8 cellular contexts compared by ENCODE assay signal in the genomic region with DNA sequence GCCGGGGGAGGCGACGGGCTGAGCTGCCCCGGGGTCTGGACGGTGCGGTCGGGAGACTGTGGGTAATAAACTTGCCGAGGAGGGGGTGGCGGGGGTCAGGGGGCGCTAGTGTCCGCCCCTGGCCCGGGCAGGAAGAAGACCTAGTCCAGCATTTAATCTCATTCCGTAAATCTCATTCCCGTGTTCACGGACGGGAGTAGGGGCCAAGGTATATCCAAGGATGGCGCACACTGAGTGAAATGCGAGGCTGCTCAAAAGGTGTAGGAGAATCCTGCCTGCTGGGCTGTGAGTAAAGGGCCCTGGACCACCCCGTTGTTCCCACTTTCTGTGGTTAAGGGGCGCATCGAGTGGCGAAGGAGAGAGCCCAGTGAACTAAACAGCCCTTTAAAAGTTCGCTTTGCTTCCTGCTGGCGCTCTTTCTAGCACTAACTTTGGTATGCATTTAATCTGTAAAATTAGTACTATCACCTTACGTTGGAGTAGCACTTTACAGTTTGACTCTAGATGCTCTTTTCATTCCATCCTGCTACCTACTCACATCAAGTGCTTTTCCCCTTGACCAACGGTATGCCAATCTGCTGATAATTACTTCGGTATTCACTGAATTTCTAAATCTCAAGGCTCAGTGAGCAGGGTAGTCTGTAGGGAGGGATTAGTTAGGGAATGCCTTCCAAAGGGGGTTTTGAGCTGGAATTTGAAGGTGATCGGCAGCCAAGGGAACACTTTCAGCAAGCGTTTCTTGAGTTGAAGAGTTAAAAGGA. TPM values are rescaled to one million over a fixed set of nuclear protein-coding genes. Genes with fewer than 3 reads are reported as not detected.
DNase-seq lines count a peak whose midpoint lies in the region; ATAC-seq lines count a peak whose summit lies in the region.

No MANE protein-coding gene starts in this region.

- H3K4me3 Mint-ChIP-seq in CD4-positive, alpha-beta memory T cell = peak overlapping the region; percentile 90 to 95 (median 92)
- peak overlapping the region; percentile 83 for H3K4me3 Mint-ChIP-seq in activated naive CD8-positive, alpha-beta T cell treated with anti-CD3 and anti-CD28 coated beads for 36 hours

- no peaks in the 10 kb centered on the region for H3K27me3 ChIP-seq in CD4-positive, alpha-beta memory T cell (ENCODE audit: insufficient read depth, low read length)
- H3K27me3 ChIP-seq in thymus (ENCODE audit: control insufficient read depth, insufficient read depth) = no peaks in the 10 kb centered on the region

- peaks cover 0 to 7% of the 10 kb centered on the region in 2 donors for H3K36me3 Mint-ChIP-seq in CD4-positive, alpha-beta memory T cell
- peaks cover 4% of the 10 kb centered on the region for H3K36me3 Mint-ChIP-seq in activated naive CD8-positive, alpha-beta T cell treated with anti-CD3 and anti-CD28 coated beads for 36 hours

- 10% methylated on average over 29 of the region's 29 CpGs for WGBS in thymus

- peaks cover 19 to 37% (median 24%) of the 10 kb centered on the region in 4 donors for H3K4me1 Mint-ChIP-seq in CD4-positive, alpha-beta memory T cell
- H3K4me1 Mint-ChIP-seq in activated naive CD8-positive, alpha-beta T cell treated with anti-CD3 and anti-CD28 coated beads for 36 hours = peaks cover 30% of the 10 kb centered on the region

- H3K27ac Mint-ChIP-seq in CD4-positive, alpha-beta memory T cell = peak overlapping the region; percentile 83 to 91 (median 87)
- H3K27ac Mint-ChIP-seq in activated naive CD8-positive, alpha-beta T cell treated with anti-CD3 and anti-CD28 coated beads for 36 hours = peak overlapping the region; percentile 38

- H3K4me3 ChIP-seq in CD4-positive, alpha-beta memory T cell (ENCODE audit: low read length in 2 of 2) = peak overlapping the region; percentile 66 to 72
- H3K4me3 ChIP-seq in Jurkat, Clone E6-1 (ENCODE audit: low read length) = peak overlapping the region; percentile 74
- H3K4me3 ChIP-seq in thymus (ENCODE audit: low read length) = peak overlapping the region; percentile 84

- peaks cover 0 to 2% (median 0%) of the 10 kb centered on the region in 8 donors for H3K9me3 Mint-ChIP-seq in CD4-positive, alpha-beta memory T cell
- no peaks in the 10 kb centered on the region for H3K9me3 Mint-ChIP-seq in activated naive CD8-positive, alpha-beta T cell treated with anti-CD3 and anti-CD28 coated beads for 36 hours

- intact Hi-C loops in CD4-positive, alpha-beta memory T cell (cut with micrococcal nuclease) = loop anchor here (1.0 to 2.0 kb wide), 5 partner anchors 17 to 226 kb away; a partner anchor contains a TSS

- peak overlapping the region; percentile 55 for H3K27ac ChIP-seq in CD4-positive, alpha-beta memory T cell (ENCODE audit: low read depth, low read length)
- peak overlapping the region; percentile 84 for H3K27ac ChIP-seq in thymus (ENCODE audit: low read depth)

- no peaks in the 10 kb centered on the region for H3K9me3 ChIP-seq in CD4-positive, alpha-beta memory T cell (ENCODE audit: control insufficient read depth in 1 of 2, low read length in 2 of 2)
- H3K9me3 ChIP-seq in thymus (ENCODE audit: control insufficient read depth) = no peaks in the 10 kb centered on the region

- DNase-seq in CD4-positive, alpha-beta memory T cell = peak in 1 of 5 donors; percentile 7
- no peak for DNase-seq in Jurkat, Clone E6-1 (ENCODE audit: low read depth, low spot score)
- no peak for DNase-seq in activated naive CD8-positive, alpha-beta T cell treated with anti-CD3 and anti-CD28 coated beads for 36 hours
- no peak for DNase-seq in left lobe of liver (ENCODE audit: low spot score)
- no peak for DNase-seq in GM03348 (ENCODE audit: low spot score)
- DNase-seq in cortex of kidney (lab: John Stamatoyannopoulos, UW) = no peak

- peaks cover 21% of the 10 kb centered on the region for H3K4me1 ChIP-seq in CD4-positive, alpha-beta memory T cell (ENCODE audit: insufficient read depth, low read length)
- H3K4me1 ChIP-seq in thymus (ENCODE audit: control insufficient read depth, insufficient read depth, low read length) = peaks cover 12% of the 10 kb centered on the region

- no peaks in the 10 kb centered on the region for H3K36me3 ChIP-seq in CD4-positive, alpha-beta memory T cell (ENCODE audit: insufficient read depth, low read length)
- H3K36me3 ChIP-seq in thymus (ENCODE audit: control insufficient read depth, insufficient read depth) = no peaks in the 10 kb centered on the region

- POLR2A ChIA-PET in CD4-positive, alpha-beta memory T cell (lab: Charles Lee; ENCODE audit: partially characterized antibody) = interaction anchor here (0.6 to 2.4 kb wide), 8 partner anchors 10 to 541 kb away, joined by 3 to 9 read pairs (median 6); a partner anchor contains a TSS

- no peaks in the 10 kb centered on the region for H3K27me3 Mint-ChIP-seq in CD4-positive, alpha-beta memory T cell
- H3K27me3 Mint-ChIP-seq in activated naive CD8-positive, alpha-beta T cell treated with anti-CD3 and anti-CD28 coated beads for 36 hours = no peaks in the 10 kb centered on the region

- CTCF ChIA-PET in CD4-positive, alpha-beta memory T cell (lab: Charles Lee; ENCODE audit: partially characterized antibody) = interaction anchor here (1.0 to 5.2 kb wide), 2 partner anchors 17 to 63 kb away, joined by 4 to 35 read pairs; a partner anchor contains a TSS

- ATAC-seq in left lobe of liver (peak; percentile 0), HG03280 (IDR thresholded peaks at IDR 0.05; ENCODE audit: unreplicated experiment) (no peak)

RNA-seq across cellular contexts. Expression of a gene that starts 0.7 kb away (rescaled TPM):
- 10 to 100 TPM; 10.9 to 12.7 TPM for total RNA-seq in CD4-positive, alpha-beta memory T cell
- under 1 TPM; 0.71 to 0.93 TPM for polyA plus RNA-seq in CD4-positive, alpha-beta memory T cell
- polyA plus RNA-seq in Jurkat, Clone E6-1 (2012; ENCODE audit: insufficient read depth, insufficient read length) = 0.69 TPM
- 1 to 10 TPM; 3.9 to 4.1 TPM for total RNA-seq in activated naive CD8-positive, alpha-beta T cell treated with anti-CD3 and anti-CD28 coated beads for 36 hours
- 10.9 TPM for total RNA-seq in left lobe of liver
- 3.7 TPM for polyA plus RNA-seq in thymus

RNA-seq across cellular contexts. Expression of a gene that starts 40.8 kb away (rescaled TPM):
- total RNA-seq in CD4-positive, alpha-beta memory T cell = not detected
- 1 to 10 TPM in 1 of 2 donors, under 1 TPM in 1; 0.49 to 1.3 TPM for polyA plus RNA-seq in CD4-positive, alpha-beta memory T cell
- polyA plus RNA-seq in Jurkat, Clone E6-1 (2012; ENCODE audit: insufficient read depth, insufficient read length) = not detected
- total RNA-seq in activated naive CD8-positive, alpha-beta T cell treated with anti-CD3 and anti-CD28 coated beads for 36 hours = not detected
- total RNA-seq in left lobe of liver = 20.1 TPM
- polyA plus RNA-seq in thymus = 23.4 TPM

Comparison
In these comparisons a context has a peak if more than half of its experiments do, and no peak if none do; other contexts are left out.
1. RNA of a gene that starts 40.8 kb away (total RNA-seq): 20.1 TPM in left lobe of liver (single experiment); not detected in CD4-positive, alpha-beta memory T cell and not detected in activated naive CD8-positive, alpha-beta T cell treated with anti-CD3 and anti-CD28 coated beads for 36 hours; every median in the first group is over 10 times any median in the second.
2. Peak in every context shown above with its lines, with median percentiles within 50 percentile points of each other: H3K4me3 ChIP-seq.